ENCODE assay signal across 7 cellular contexts in genomic region chr4:26860157-26860921, GRCh38. TPM values are rescaled to one million over a fixed set of nuclear protein-coding genes. Genes with fewer than 3 reads are reported as not detected.
DNase-seq lines count a peak whose midpoint lies in the region; ATAC-seq, FAIRE-seq and TF ChIP-seq lines count a peak whose summit lies in the region.

Gene STIM2 (plus strand): TSS chr4:26860841.

- DNase-seq in GM18507 (ENCODE audit: extremely low spot score, insufficient read length, low read depth) = peak; percentile 80
- peak; percentile 89 for DNase-seq in NCI-H2029 treated with DMSO at 0.1 percent for 48 hours (lab: John Stamatoyannopoulos, UW)
- DNase-seq in T-helper 9 cell = peak; percentile 97
- peak; percentile 94 for DNase-seq in astrocyte of the cerebellum (ENCODE audit: low read depth)
- DNase-seq in hepatic stellate cell (ENCODE audit: low spot score) = peak; percentile 90
- peak; percentile 83 for DNase-seq in renal cortical epithelial cell (ENCODE audit: low read depth)

- peak; percentile 50 for TF ChIP-seq CTCF in astrocyte of the cerebellum (IDR thresholded peaks at IDR 0.05; ENCODE audit: low read depth, low read length, missing control alignments)

- in situ Hi-C loops in astrocyte of the cerebellum (cut with HindIII; ENCODE audit: low sequenced_read_pairs) = no loop called here

- FAIRE-seq in GM18507 (lab: Jason Lieb, UNC) = peak; percentile 99

- ATAC-seq in HG02981 (IDR thresholded peaks at IDR 0.05; ENCODE audit: unreplicated experiment) = peak; percentile 60

- peak within 1 kb of the TSS; percentile 79 for H3K4me3 ChIP-seq in astrocyte of the cerebellum (ENCODE audit: low read depth, low read length)

RNA-seq across cellular contexts. Expression of gene STIM2, which starts in this region (rescaled TPM):
- 4.7 and 11.7 TPM in 2 replicates for total RNA-seq in renal cortical epithelial cell

Comparison
In these comparisons a context has a peak if more than half of its experiments do, and no peak if none do; other contexts are left out.
1. Peak in every context shown above with its lines: DNase-seq, ATAC-seq and H3K4me3 ChIP-seq.